6 cellular contexts compared by ENCODE assay signal in the genomic region with DNA sequence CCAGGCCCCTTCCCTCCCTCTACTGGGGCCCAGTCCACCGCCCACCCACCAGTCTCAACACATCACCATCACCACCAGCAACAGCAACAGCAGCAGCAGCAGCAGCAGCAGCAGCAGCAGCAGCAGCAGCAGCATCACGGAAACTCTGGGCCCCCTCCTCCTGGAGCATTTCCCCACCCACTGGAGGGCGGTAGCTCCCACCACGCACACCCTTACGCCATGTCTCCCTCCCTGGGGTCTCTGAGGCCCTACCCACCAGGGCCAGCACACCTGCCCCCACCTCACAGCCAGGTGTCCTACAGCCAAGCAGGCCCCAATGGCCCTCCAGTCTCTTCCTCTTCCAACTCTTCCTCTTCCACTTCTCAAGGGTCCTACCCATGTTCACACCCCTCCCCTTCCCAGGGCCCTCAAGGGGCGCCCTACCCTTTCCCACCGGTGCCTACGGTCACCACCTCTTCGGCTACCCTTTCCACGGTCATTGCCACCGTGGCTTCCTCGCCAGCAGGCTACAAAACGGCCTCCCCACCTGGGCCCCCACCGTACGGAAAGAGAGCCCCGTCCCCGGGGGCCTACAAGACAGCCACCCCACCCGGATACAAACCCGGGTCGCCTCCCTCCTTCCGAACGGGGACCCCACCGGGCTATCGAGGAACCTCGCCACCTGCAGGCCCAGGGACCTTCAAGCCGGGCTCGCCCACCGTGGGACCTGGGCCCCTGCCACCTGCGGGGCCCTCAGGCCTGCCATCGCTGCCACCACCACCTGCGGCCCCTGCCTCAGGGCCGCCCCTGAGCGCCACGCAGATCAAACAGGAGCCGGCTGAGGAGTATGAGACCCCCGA. TPM values are rescaled to one million over a fixed set of nuclear protein-coding genes. Genes with fewer than 3 reads are reported as not detected.
DNase-seq lines count a peak whose midpoint lies in the region; ATAC-seq and TF ChIP-seq lines count a peak whose summit lies in the region.

No MANE protein-coding gene starts in this region.

- H3K4me3 ChIP-seq in HEK293 (ENCODE audit: low read depth, low read length) (peak overlapping the region; percentile 54), WERI-Rb-1 (ENCODE audit: low read depth, low read length) (no peak overlapping the region)

- no peaks in the 10 kb centered on the region for H3K27me3 ChIP-seq in WERI-Rb-1 (ENCODE audit: insufficient read depth, low read depth, severe bottlenecking)
- no peaks in the 10 kb centered on the region for H3K27me3 ChIP-seq in foreskin keratinocyte

- H3K9me3 ChIP-seq in HEK293 (ENCODE audit: control insufficient read depth, insufficient read depth, low read depth, low read length) (no peaks in the 10 kb centered on the region), WERI-Rb-1 (ENCODE audit: severe bottlenecking) (no peaks in the 10 kb centered on the region)

- ATAC-seq in left cardiac atrium = peak; percentile 2 to 4
- ATAC-seq in stimulated activated naive CD8-positive, alpha-beta T cell treated with anti-CD3 and anti-CD28 coated beads, Interleukin-15, Interleukin-2, amounts not matched to agents 100 U/mL and 50 U/mL, for 24 hours = peak; percentile 55
- no peak for ATAC-seq in foreskin keratinocyte

- intact Hi-C loops in left cardiac atrium (cut with DNase I) = no loop called here

- CTCF ChIA-PET in HEK293 (lab: Yijun Ruan, JAX) = interaction anchor here (0.7 to 4.9 kb wide), 11 partner anchors 11 to 177 kb away, joined by 3 to 53 read pairs (median 4); a partner anchor contains a TSS

- H3K36me3 ChIP-seq in HEK293 (ENCODE audit: control insufficient read depth in 2 of 2, insufficient read depth in 1 of 2, low read length in 2 of 2) (peaks cover 30 to 83% of the 10 kb centered on the region in 2 experiments), WERI-Rb-1 (peaks cover 80% of the 10 kb centered on the region)

- POLR2A ChIA-PET in HEK293 (lab: Yijun Ruan, JAX) = interaction anchor here (0.9 to 4.1 kb wide), 11 partner anchors 8 to 85 kb away, joined by 3 to 45 read pairs (median 7); a partner anchor contains a TSS

- TF ChIP-seq CTCF in HEK293 (tag by site-specific recombination; IDR thresholded peaks at IDR 0.05) (peak; percentile 79), WERI-Rb-1 (IDR thresholded peaks at IDR 0.05; ENCODE audit: low read depth, low read length) (no peak), foreskin keratinocyte (conservative IDR thresholded peaks at IDR 0.05) (no peak)

- H3K4me1 ChIP-seq in HEK293 (ENCODE audit: control insufficient read depth, insufficient read depth, low read length) (peaks cover 6% of the 10 kb centered on the region), foreskin keratinocyte (no peaks in the 10 kb centered on the region)

- H3K27ac ChIP-seq in HEK293 (ENCODE audit: extremely low read depth, low read depth, low read length) (peak overlapping the region; percentile 95), WERI-Rb-1 (peak overlapping the region; percentile 84), foreskin keratinocyte (no peak overlapping the region)

- DNase-seq in WERI-Rb-1 (no peak), left cardiac atrium (no peak), foreskin keratinocyte (no peak), NCI-H1092 treated with DMSO at 0.1 percent for 48 hours (lab: John Stamatoyannopoulos, UW) (no peak)
- DNase-seq in stimulated activated naive CD8-positive, alpha-beta T cell treated with anti-CD3 and anti-CD28 coated beads, Interleukin-15, Interleukin-2, amounts not matched to agents 100 U/mL and 50 U/mL, for 24 hours = peak; percentile 78

TF ChIP-seq in HEK293, 187 proteins besides CTCF, POLR2A, EP300 and RAD21 (continues in another document):
- TF ChIP-seq, protein P1, sequence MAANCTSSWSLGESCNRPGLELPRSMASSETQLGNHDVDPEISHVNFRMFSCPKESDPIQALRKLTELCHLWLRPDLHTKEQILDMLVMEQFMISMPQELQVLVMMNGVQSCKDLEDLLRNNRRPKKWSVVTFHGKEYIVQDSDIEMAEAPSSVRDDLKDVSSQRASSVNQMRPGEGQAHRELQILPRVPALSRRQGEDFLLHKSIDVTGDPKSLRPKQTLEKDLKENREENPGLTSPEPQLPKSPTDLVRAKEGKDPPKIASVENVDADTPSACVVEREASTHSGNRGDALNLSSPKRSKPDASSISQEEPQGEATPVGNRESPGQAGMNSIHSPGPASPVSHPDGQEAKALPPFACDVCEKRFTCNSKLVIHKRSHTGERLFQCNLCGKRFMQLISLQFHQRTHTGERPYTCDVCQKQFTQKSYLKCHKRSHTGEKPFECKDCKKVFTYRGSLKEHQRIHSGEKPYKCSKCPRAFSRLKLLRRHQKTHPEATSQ (tag by site-specific recombination; IDR thresholded peaks at IDR 0.05) = no peak
- TF ChIP-seq IKZF3 (tag by site-specific recombination; IDR thresholded peaks at IDR 0.05) (no peak), ZNF621 (tag by site-specific recombination; IDR thresholded peaks at IDR 0.05) (no peak), ZNF266 (tag by site-specific recombination; IDR thresholded peaks at IDR 0.05; ENCODE audit: low read depth) (no peak), ZNF501 (tag by site-specific recombination; IDR thresholded peaks at IDR 0.05) (0 out of 2 replicates have a peak, but pooled peaks have one; percentile 23), ZBTB7A (tag by site-specific recombination; IDR thresholded peaks at IDR 0.05; ENCODE audit: low read depth) (no peak), ZNF843 (tag by site-specific recombination; IDR thresholded peaks at IDR 0.05) (no peak), ZNF175 (tag by site-specific recombination; IDR thresholded peaks at IDR 0.05) (no peak), ZFP41 (tag by site-specific recombination; IDR thresholded peaks at IDR 0.05; ENCODE audit: borderline replicate concordance) (no peak), GLIS2 (tag by site-specific recombination; IDR thresholded peaks at IDR 0.05) (peak; percentile 47), ZNF19 (tag by site-specific recombination; IDR thresholded peaks at IDR 0.05; ENCODE audit: low read depth) (no peak), ZNF600 (tag by site-specific recombination; IDR thresholded peaks at IDR 0.05) (peak; percentile 73), ZNF223 (tag by site-specific recombination; IDR thresholded peaks at IDR 0.05) (no peak), KLF9 (tag by site-specific recombination; IDR thresholded peaks at IDR 0.05; ENCODE audit: low read depth) (0 out of 2 replicates have a peak, but pooled peaks have one; percentile 9), ZNF10 (tag by site-specific recombination; IDR thresholded peaks at IDR 0.05) (peak; percentile 80), ZBTB17 (tag by site-specific recombination; IDR thresholded peaks at IDR 0.05) (no peak), OVOL3 (tag by site-specific recombination; IDR thresholded peaks at IDR 0.05) (no peak), ZNF670 (tag by site-specific recombination; IDR thresholded peaks at IDR 0.05; ENCODE audit: low read depth) (no peak)
- TF ChIP-seq, protein P2, sequence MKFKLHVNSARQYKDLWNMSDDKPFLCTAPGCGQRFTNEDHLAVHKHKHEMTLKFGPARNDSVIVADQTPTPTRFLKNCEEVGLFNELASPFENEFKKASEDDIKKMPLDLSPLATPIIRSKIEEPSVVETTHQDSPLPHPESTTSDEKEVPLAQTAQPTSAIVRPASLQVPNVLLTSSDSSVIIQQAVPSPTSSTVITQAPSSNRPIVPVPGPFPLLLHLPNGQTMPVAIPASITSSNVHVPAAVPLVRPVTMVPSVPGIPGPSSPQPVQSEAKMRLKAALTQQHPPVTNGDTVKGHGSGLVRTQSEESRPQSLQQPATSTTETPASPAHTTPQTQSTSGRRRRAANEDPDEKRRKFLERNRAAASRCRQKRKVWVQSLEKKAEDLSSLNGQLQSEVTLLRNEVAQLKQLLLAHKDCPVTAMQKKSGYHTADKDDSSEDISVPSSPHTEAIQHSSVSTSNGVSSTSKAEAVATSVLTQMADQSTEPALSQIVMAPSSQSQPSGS (tag by site-specific recombination; IDR thresholded peaks at IDR 0.05; ENCODE audit: low read depth) = no peak
- TF ChIP-seq, protein P3, sequence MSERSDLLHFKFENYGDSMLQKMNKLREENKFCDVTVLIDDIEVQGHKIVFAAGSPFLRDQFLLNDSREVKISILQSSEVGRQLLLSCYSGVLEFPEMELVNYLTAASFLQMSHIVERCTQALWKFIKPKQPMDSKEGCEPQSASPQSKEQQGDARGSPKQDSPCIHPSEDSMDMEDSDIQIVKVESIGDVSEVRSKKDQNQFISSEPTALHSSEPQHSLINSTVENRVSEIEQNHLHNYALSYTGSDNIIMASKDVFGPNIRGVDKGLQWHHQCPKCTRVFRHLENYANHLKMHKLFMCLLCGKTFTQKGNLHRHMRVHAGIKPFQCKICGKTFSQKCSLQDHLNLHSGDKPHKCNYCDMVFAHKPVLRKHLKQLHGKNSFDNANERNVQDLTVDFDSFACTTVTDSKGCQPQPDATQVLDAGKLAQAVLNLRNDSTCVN (tag by site-specific recombination; optimal IDR thresholded peaks at IDR 0.05) = no peak
- TF ChIP-seq, protein P4, sequence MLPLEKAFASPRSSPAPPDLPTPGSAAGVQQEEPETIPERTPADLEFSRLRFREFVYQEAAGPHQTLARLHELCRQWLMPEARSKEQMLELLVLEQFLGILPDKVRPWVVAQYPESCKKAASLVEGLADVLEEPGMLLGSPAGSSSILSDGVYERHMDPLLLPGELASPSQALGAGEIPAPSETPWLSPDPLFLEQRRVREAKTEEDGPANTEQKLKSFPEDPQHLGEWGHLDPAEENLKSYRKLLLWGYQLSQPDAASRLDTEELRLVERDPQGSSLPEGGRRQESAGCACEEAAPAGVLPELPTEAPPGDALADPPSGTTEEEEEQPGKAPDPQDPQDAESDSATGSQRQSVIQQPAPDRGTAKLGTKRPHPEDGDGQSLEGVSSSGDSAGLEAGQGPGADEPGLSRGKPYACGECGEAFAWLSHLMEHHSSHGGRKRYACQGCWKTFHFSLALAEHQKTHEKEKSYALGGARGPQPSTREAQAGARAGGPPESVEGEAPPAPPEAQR (tag by site-specific recombination; IDR thresholded peaks at IDR 0.05) = no peak

RNA-seq across cellular contexts. Expression of a gene that starts 6.8 kb away (rescaled TPM):
- not detected for total RNA-seq in left cardiac atrium
- not detected in 2 replicates for total RNA-seq in foreskin keratinocyte
- polyA plus RNA-seq in foreskin keratinocyte = not detected in 2 replicates

RNA-seq across cellular contexts. Expression of a gene that starts 7.0 kb away (rescaled TPM):
- total RNA-seq in left cardiac atrium (100 to 1,000 TPM; 249 to 282 TPM), foreskin keratinocyte (119 and 147 TPM in 2 replicates)
- polyA plus RNA-seq in foreskin keratinocyte = 177 and 232 TPM in 2 replicates

RNA-seq across cellular contexts. Expression of a gene that starts 9.1 kb away (rescaled TPM):
- total RNA-seq in left cardiac atrium (10 to 100 TPM; 75.3 to 83.1 TPM), foreskin keratinocyte (15.0 and 18.3 TPM in 2 replicates)
- polyA plus RNA-seq in foreskin keratinocyte = 35.1 and 37.2 TPM in 2 replicates

RNA-seq across cellular contexts. Expression of a gene that starts 14.3 kb away (rescaled TPM):
- total RNA-seq in left cardiac atrium (10 to 100 TPM; 13.0 to 18.9 TPM), foreskin keratinocyte (22.5 and 23.2 TPM in 2 replicates)
- polyA plus RNA-seq in foreskin keratinocyte = 21.8 and 24.9 TPM in 2 replicates

RNA-seq across cellular contexts. Expression of a gene that starts 22.5 kb away (rescaled TPM):
- total RNA-seq in left cardiac atrium (10 to 100 TPM; 12.8 to 24.9 TPM), foreskin keratinocyte (1.5 and 2.0 TPM in 2 replicates)
- polyA plus RNA-seq in foreskin keratinocyte = 1.7 and 1.8 TPM in 2 replicates
